In genomic region chr3:33096103-33096868, GRCh38 we compare ENCODE assay signal across 1 cellular context.
A peak's percentile ranks its signal among the peaks of the same experiment; 100 is the strongest.
TF ChIP-seq lines count a peak whose summit lies in the region.

No MANE protein-coding gene starts in this region.

TF ChIP-seq in H1, 55 proteins besides CTCF, POLR2A, EP300 and RAD21 (continued from another document):
- TF ChIP-seq YY1 (IDR thresholded peaks at IDR 0.05; ENCODE audit: low read depth, low read length) (0 out of 2 replicates have a peak, but pooled peaks have one; percentile 9), ASH2L (IDR thresholded peaks at IDR 0.05; ENCODE audit: low read length) (peak; percentile 16), TAF1 (IDR thresholded peaks at IDR 0.05; ENCODE audit: low read depth, low read length) (peak; percentile 8; the same call in 1 of the 2 replicates), PHF8 (conservative IDR thresholded peaks at IDR 0.05; ENCODE audit: low read depth, low read length) (peak; percentile 12; the same call in 1 of the 2 replicates), BCL11A (IDR thresholded peaks at IDR 0.05; ENCODE audit: low read depth in 2 of 2, low read length in 2 of 2) (no peak)
